Comparison of ENCODE assay signal across 8 cellular contexts in genomic region chr2:25041307-25041927, GRCh38.
A peak's percentile ranks its signal among the peaks of the same experiment; 100 is the strongest.
DNase-seq lines count a peak whose midpoint lies in the region; ATAC-seq and TF ChIP-seq lines count a peak whose summit lies in the region.

No MANE protein-coding gene starts in this region.

- no peak overlapping the region for H3K27ac Mint-ChIP-seq in activated naive CD4-positive, alpha-beta T cell treated with anti-CD3 and anti-CD28 coated beads, Interleukin-2, amount 50 U/mL, for 24 hours

- H3K4me1 Mint-ChIP-seq in activated naive CD4-positive, alpha-beta T cell treated with anti-CD3 and anti-CD28 coated beads, Interleukin-2, amount 50 U/mL, for 24 hours = peaks cover 28% of the 10 kb centered on the region

- peak overlapping the region; percentile 52 for H3K4me3 ChIP-seq in neuron (ENCODE audit: low read length)

- no peaks in the 10 kb centered on the region for H3K36me3 ChIP-seq in neuron (ENCODE audit: insufficient read depth, low read length)

- peak overlapping the region; percentile 73 for H3K4me3 Mint-ChIP-seq in activated naive CD4-positive, alpha-beta T cell treated with anti-CD3 and anti-CD28 coated beads, Interleukin-2, amount 50 U/mL, for 24 hours

- no peaks in the 10 kb centered on the region for H3K9me3 Mint-ChIP-seq in activated naive CD4-positive, alpha-beta T cell treated with anti-CD3 and anti-CD28 coated beads, Interleukin-2, amount 50 U/mL, for 24 hours

- DNase-seq in GM10266 (ENCODE audit: extremely low spot score) (peak; percentile 42), NCI-H510A (lab: John Stamatoyannopoulos, UW) (peak; percentile 73), germinal center (ENCODE audit: low spot score) (peak; percentile 46), MV-4-11 (lab: John Stamatoyannopoulos, UW) (no peak)

- no peaks in the 10 kb centered on the region for H3K36me3 Mint-ChIP-seq in activated naive CD4-positive, alpha-beta T cell treated with anti-CD3 and anti-CD28 coated beads, Interleukin-2, amount 50 U/mL, for 24 hours

- TF ChIP-seq CTCF in GM10266 (IDR thresholded peaks at IDR 0.05; ENCODE audit: control insufficient read depth, insufficient read depth, low read depth, missing control alignments) = no peak

- peak; percentile 4 for ATAC-seq in HG03139 (IDR thresholded peaks at IDR 0.05; ENCODE audit: unreplicated experiment)
- no peak for ATAC-seq in HG02870 (IDR thresholded peaks at IDR 0.05; ENCODE audit: unreplicated experiment)

- peaks cover 18% of the 10 kb centered on the region for H3K4me1 ChIP-seq in neuron (ENCODE audit: insufficient read depth, low read length)

- peak overlapping the region; percentile 58 for H2AFZ ChIP-seq in neuron (ENCODE audit: low read depth, low read length)

- H3K9me3 ChIP-seq in neuron (ENCODE audit: low read length) = no peaks in the 10 kb centered on the region

- H3K27me3 Mint-ChIP-seq in activated naive CD4-positive, alpha-beta T cell treated with anti-CD3 and anti-CD28 coated beads, Interleukin-2, amount 50 U/mL, for 24 hours = peaks cover 29% of the 10 kb centered on the region

- H3K27me3 ChIP-seq in neuron (ENCODE audit: insufficient read depth, low read length) = peaks cover 22% of the 10 kb centered on the region
